Comparison of ENCODE assay signal across 28 cellular contexts in the genomic region with DNA sequence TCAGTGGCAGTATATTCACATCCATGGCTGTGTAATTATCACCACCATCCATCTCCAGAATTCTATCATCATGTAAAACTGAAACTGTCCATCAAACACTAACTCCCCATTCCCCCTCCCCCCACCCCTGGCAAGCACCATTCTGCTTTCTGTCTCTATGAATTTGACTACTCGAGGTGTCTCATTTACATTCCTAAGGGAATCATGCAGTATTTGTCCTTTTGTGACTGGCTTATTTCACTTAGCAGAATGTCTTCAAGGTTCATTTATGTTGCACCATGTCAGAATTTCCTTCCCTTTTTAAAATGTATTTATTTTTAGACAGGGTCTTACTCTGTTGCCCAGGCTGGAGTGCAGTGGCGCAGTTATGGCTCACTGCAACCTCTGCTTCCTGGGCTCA. TPM values are rescaled to one million over a fixed set of nuclear protein-coding genes. Genes with fewer than 3 reads are reported as not detected.
"Had no signal": no experiment of that assay in that cellular context is flagged by ENCODE, and none has a peak within 500 bp of the region (broad histone marks: within the 10 kb centered on the region; RNA-seq: fewer than 3 reads in every experiment).

No MANE protein-coding gene starts in this region.

- H3K27me3 ChIP-seq: ascending aorta, cardiac muscle cell, dorsolateral prefrontal cortex, gastroesophageal sphincter, hepatocyte, sigmoid colon, tibial nerve had no signal

- H3K27ac Mint-ChIP-seq: activated CD4-positive, alpha-beta memory T cell treated with anti-CD3 and anti-CD28 coated beads for 36 hours; activated CD4-positive, alpha-beta T cell treated with anti-CD3 and anti-CD28 coated beads for 36 hours; activated naive CD8-positive, alpha-beta T cell; effector memory CD8-positive, alpha-beta T cell; T-helper 1 cell treated with Interleukin-12 subunit alpha and Interleukin-12 subunit beta and Interleukin-4 antibody, amounts not matched to agents 30 μg/mL and 1 μg/mL, for 36 hours; WTC11 had no signal

- ATAC-seq: activated CD4-positive, alpha-beta T cell treated with anti-CD3 and anti-CD28 coated beads for 36 hours; activated T-cell treated with anti-CD3 and anti-CD28 coated beads, Interleukin-2, amount 50 U/mL, for 72 hours; effector memory CD8-positive, alpha-beta T cell; gastroesophageal sphincter; naive thymus-derived CD8-positive, alpha-beta T cell; psoas muscle; WTC11 had no signal

- H3K27me3 Mint-ChIP-seq: activated CD4-positive, alpha-beta memory T cell treated with anti-CD3 and anti-CD28 coated beads for 36 hours; activated CD4-positive, alpha-beta T cell treated with anti-CD3 and anti-CD28 coated beads for 36 hours; activated naive CD8-positive, alpha-beta T cell; brain; effector memory CD8-positive, alpha-beta T cell; naive thymus-derived CD8-positive, alpha-beta T cell had no signal

- H3K9me3 Mint-ChIP-seq: activated CD4-positive, alpha-beta memory T cell treated with anti-CD3 and anti-CD28 coated beads for 36 hours; activated T-cell treated with anti-CD3 and anti-CD28 coated beads, Interleukin-2, amount 50 U/mL, for 72 hours; brain; effector memory CD8-positive, alpha-beta T cell; naive thymus-derived CD8-positive, alpha-beta T cell; neural crest cell; T-helper 1 cell treated with Interleukin-12 subunit alpha and Interleukin-12 subunit beta and Interleukin-4 antibody, amounts not matched to agents 30 μg/mL and 1 μg/mL, for 36 hours; WTC11 had no signal

- DNase-seq: activated CD4-positive, alpha-beta memory T cell treated with anti-CD3 and anti-CD28 coated beads for 36 hours; activated CD4-positive, alpha-beta T cell treated with anti-CD3 and anti-CD28 coated beads for 36 hours; activated naive CD4-positive, alpha-beta T cell; activated T-cell treated with anti-CD3 and anti-CD28 coated beads for 4 hours; activated T-cell treated with anti-CD3 and anti-CD28 coated beads, Interleukin-2, amount 50 U/mL, for 72 hours; dorsolateral prefrontal cortex; effector memory CD8-positive, alpha-beta T cell; midbrain; naive thymus-derived CD8-positive, alpha-beta T cell; nucleus accumbens; psoas muscle; sigmoid colon; small intestine; stimulated activated CD4-positive, alpha-beta T cell treated with anti-CD3 and anti-CD28 coated beads, Interleukin-1b, Interleukin-23, amount 100 ng/mL, for 48 hours; stimulated activated naive CD4-positive, alpha-beta T cell treated with Interleukin-2 at 50 U/mL for 16 hours; SW 1271 had no signal

- H3K79me2 ChIP-seq: hepatocyte, parathyroid adenoma had no signal

- H3K4me2 ChIP-seq: hepatocyte had no signal

- H3K4me3 Mint-ChIP-seq: activated CD4-positive, alpha-beta memory T cell treated with anti-CD3 and anti-CD28 coated beads for 36 hours; activated CD4-positive, alpha-beta T cell treated with anti-CD3 and anti-CD28 coated beads for 36 hours; activated naive CD8-positive, alpha-beta T cell; activated T-cell treated with anti-CD3 and anti-CD28 coated beads, Interleukin-2, amount 50 U/mL, for 72 hours; brain; effector memory CD8-positive, alpha-beta T cell; naive thymus-derived CD8-positive, alpha-beta T cell; neural crest cell; T-helper 1 cell treated with Interleukin-12 subunit alpha and Interleukin-12 subunit beta and Interleukin-4 antibody, amounts not matched to agents 30 μg/mL and 1 μg/mL, for 36 hours; WTC11 had no signal

- H3K4me1 ChIP-seq: ascending aorta, gastroesophageal sphincter, parathyroid adenoma, sigmoid colon had no signal

- H2AFZ ChIP-seq: hepatocyte, parathyroid adenoma had no signal

- H3K9me3 ChIP-seq: ascending aorta, gastroesophageal sphincter, psoas muscle, sigmoid colon, tibial nerve had no signal

- H3K4me3 ChIP-seq: ascending aorta, cardiac muscle cell, coronary artery, dorsolateral prefrontal cortex, gastroesophageal sphincter, hepatocyte, psoas muscle, sigmoid colon, tibial nerve had no signal

- H3K27ac ChIP-seq: ascending aorta, cardiac muscle cell, coronary artery, gastroesophageal sphincter, hepatocyte, parathyroid adenoma, psoas muscle, sigmoid colon, tibial nerve had no signal

- H3K4me1 Mint-ChIP-seq: neural crest cell had no signal

- H3K9ac ChIP-seq: parathyroid adenoma had no signal

RNA-seq across cellular contexts. Expression of a gene that starts 20.3 kb away (rescaled TPM):
- polyA plus RNA-seq: naive thymus-derived CD8-positive, alpha-beta T cell had no signal

RNA-seq across cellular contexts. Expression of a gene that starts 39.1 kb away (rescaled TPM):
- total RNA-seq: ascending aorta had no signal
